Comparison of ENCODE assay signal across 1 cellular context in the genomic region with DNA sequence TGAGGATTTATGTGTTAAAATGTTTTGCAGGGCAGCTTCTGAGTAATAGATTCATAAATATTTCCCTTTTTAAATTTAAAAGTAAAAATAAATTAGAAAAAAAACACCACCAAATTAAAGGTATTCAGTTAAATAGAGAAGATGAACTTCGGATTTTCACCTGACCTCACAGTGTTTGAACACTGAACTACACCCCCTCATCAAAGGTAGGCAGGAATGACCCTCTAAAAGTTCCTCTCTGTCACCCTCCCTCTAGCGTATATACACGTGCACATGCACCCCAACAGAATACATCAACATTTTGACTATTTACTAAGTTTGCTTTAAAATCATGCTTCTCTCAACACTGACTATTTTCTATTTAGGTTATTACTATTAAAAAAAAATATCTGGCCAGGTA.
TF ChIP-seq lines count a peak whose summit lies in the region.

No MANE protein-coding gene starts in this region.

TF ChIP-seq in WTC11, 78 proteins besides CTCF, POLR2A, EP300 and RAD21 (continued from another document):
- TF ChIP-seq, protein P1, sequence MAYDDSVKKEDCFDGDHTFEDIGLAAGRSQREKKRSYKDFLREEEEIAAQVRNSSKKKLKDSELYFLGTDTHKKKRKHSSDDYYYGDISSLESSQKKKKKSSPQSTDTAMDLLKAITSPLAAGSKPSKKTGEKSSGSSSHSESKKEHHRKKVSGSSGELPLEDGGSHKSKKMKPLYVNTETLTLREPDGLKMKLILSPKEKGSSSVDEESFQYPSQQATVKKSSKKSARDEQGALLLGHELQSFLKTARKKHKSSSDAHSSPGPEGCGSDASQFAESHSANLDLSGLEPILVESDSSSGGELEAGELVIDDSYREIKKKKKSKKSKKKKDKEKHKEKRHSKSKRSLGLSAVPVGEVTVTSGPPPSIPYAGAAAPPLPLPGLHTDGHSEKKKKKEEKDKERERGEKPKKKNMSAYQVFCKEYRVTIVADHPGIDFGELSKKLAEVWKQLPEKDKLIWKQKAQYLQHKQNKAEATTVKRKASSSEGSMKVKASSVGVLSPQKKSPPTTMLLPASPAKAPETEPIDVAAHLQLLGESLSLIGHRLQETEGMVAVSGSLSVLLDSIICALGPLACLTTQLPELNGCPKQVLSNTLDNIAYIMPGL (CRISPR knock-in tag; IDR thresholded peaks at IDR 0.05), result no peak
